In genomic region chr5:38415772-38416171, GRCh38 we compare ENCODE assay signal across 1 cellular context.
TF ChIP-seq lines count a peak whose summit lies in the region.

No MANE protein-coding gene starts in this region.

TF ChIP-seq in HEK293, 187 proteins besides CTCF, POLR2A, EP300 and RAD21 (continued from another document):
- peak; percentile 56; the same call in 1 of the 2 replicates for TF ChIP-seq EGR2 (tag by site-specific recombination; IDR thresholded peaks at IDR 0.05; ENCODE audit: low read depth)
